17 cellular contexts compared by ENCODE assay signal in the genomic region with DNA sequence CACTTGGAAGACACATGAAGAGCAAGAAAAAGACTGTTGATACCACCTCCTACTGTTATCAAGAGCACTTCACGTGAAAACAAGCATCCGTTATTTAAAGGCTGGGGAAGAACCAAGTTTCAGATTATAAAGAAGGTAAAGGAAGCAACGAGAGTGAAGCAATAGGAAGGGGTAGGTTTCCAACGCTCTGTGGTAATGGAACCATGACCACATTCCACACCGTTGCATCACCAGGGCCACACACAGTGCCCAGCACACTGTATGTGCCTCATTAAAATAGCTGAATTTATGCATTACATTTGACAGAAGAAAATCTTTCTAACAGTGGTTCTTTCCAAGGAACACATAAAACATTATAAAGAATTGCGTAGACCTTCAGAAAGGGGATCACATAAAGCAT.
A peak's percentile ranks its signal among the peaks of the same experiment; 100 is the strongest.
DNase-seq lines count a peak whose midpoint lies in the region; ATAC-seq and TF ChIP-seq lines count a peak whose summit lies in the region.
"Had no signal": no experiment of that assay in that cellular context is flagged by ENCODE, and none has a peak within 500 bp of the region (broad histone marks: within the 10 kb centered on the region; RNA-seq: fewer than 3 reads in every experiment).

No MANE protein-coding gene starts in this region.

- TF ChIP-seq EP300 in Ishikawa (IDR thresholded peaks at IDR 0.05; ENCODE audit: borderline replicate concordance) = no peak

- peaks cover 15% of the 10 kb centered on the region for H3K9me3 Mint-ChIP-seq in neural progenitor cell

- 56 to 85% (median 70%) methylated on average over 6 of the region's 6 CpGs for WGBS in spleen, 5 donors

- H3K79me2 ChIP-seq in neural progenitor cell (ENCODE audit: low read depth) = no peaks in the 10 kb centered on the region

- no peaks in the 10 kb centered on the region for H3K27me3 Mint-ChIP-seq in neural progenitor cell (ENCODE audit: insufficient read depth, low read depth)
- H3K27me3 Mint-ChIP-seq in T-helper 17 cell = no peaks in the 10 kb centered on the region
- H3K27me3 Mint-ChIP-seq: activated naive CD4-positive, alpha-beta T cell treated with anti-CD3 and anti-CD28 coated beads, Interleukin-2, amount 10 ng/mL, durations not matched to agents 7 days and 5 days; naive B cell had no signal

- TF ChIP-seq CTCF in neural progenitor cell (IDR thresholded peaks at IDR 0.05) (no peak), spleen (IDR thresholded peaks at IDR 0.05 in 8 of 11, conservative IDR thresholded peaks at IDR 0.05 in 3 of 11) (no peak)

- no peak overlapping the region for H3K4me3 ChIP-seq in BLaER1 treated with 17β-estradiol and CSF1 and Interleukin-3, amounts not matched to agents 10 nM and 100 nM
- H3K4me3 ChIP-seq in neural progenitor cell (no peak overlapping the region), spleen (no peak overlapping the region)

- no peaks in the 10 kb centered on the region for H3K36me3 ChIP-seq in BLaER1 treated with 17β-estradiol and CSF1 and Interleukin-3, amounts not matched to agents 10 nM and 100 nM
- H3K36me3 ChIP-seq in neural progenitor cell (no peaks in the 10 kb centered on the region), spleen (no peaks in the 10 kb centered on the region)

- H4K20me1 ChIP-seq in BLaER1 treated with 17β-estradiol and CSF1 and Interleukin-3, amounts not matched to agents 10 nM and 100 nM = no peaks in the 10 kb centered on the region
- H4K20me1 ChIP-seq in neural progenitor cell (ENCODE audit: low read depth) = no peaks in the 10 kb centered on the region

- ATAC-seq in T-helper 17 cell = no peak
- ATAC-seq: left ventricle myocardium superior had no signal

- no peak overlapping the region for H2AFZ ChIP-seq in neural progenitor cell (replicated peaks)

- peak overlapping the region in 6 of 11 experiments; percentile 2 to 25 (median 20); a peak in 3 of 22 replicates for H3K4me2 ChIP-seq in BLaER1 treated with 17β-estradiol and CSF1 and Interleukin-3, amounts not matched to agents 10 nM and 100 nM
- no peak overlapping the region for H3K4me2 ChIP-seq in neural progenitor cell

- intact Hi-C loops in spleen (cut with DNase I; ENCODE audit: low total_unique reads) = no loop called here

- peaks cover 18 to 37% (median 25%) of the 10 kb centered on the region in 11 experiments for H3K9me3 ChIP-seq in BLaER1 treated with 17β-estradiol and CSF1 and Interleukin-3, amounts not matched to agents 10 nM and 100 nM (replicated peaks in 1 of 11)
- H3K9me3 ChIP-seq in neural progenitor cell (ENCODE audit: low read depth) (no peaks in the 10 kb centered on the region), spleen (peaks cover 0 to 33% (median 22%) of the 10 kb centered on the region in 8 donors), T-helper 17 cell (ENCODE audit: control insufficient read depth, low read length, poor library complexity, severe bottlenecking) (no peaks in the 10 kb centered on the region)

- no peak for TF ChIP-seq POLR2A in spleen (IDR thresholded peaks at IDR 0.05)

- no peaks in the 10 kb centered on the region for H3F3A ChIP-seq in neural progenitor cell (ENCODE audit: low read depth)

- DNase-seq in SIG-M5 treated with dmso at 0.1 percent for 504 hours (lab: John Stamatoyannopoulos, UW; ENCODE audit: unreplicated experiment) (peak; percentile 93), fibroblast of gingiva (ENCODE audit: low read depth) (peak; percentile 17), neural progenitor cell (ENCODE audit: low spot score) (no peak), spleen (no peak), T-helper 17 cell (no peak)
- DNase-seq in stimulated activated naive CD4-positive, alpha-beta T cell treated with Interleukin-2 at 50 U/mL for 16 hours (lab: John Stamatoyannopoulos, UW) = no peak
- DNase-seq: activated naive CD4-positive, alpha-beta T cell treated with anti-CD3 and anti-CD28 coated beads, Interleukin-2, amount 10 ng/mL, durations not matched to agents 7 days and 5 days; caudate nucleus; left ventricle myocardium superior; naive B cell; NCI-H1417; NCI-H526; retina; stimulated activated CD4-positive, alpha-beta T cell treated with anti-CD3 and anti-CD28 coated beads, Interleukin-2, amount 100 ng/mL, for 48 hours had no signal

- H3K4me1 Mint-ChIP-seq in neural progenitor cell (no peaks in the 10 kb centered on the region), T-helper 17 cell (no peaks in the 10 kb centered on the region)
- H3K4me1 Mint-ChIP-seq: activated naive CD4-positive, alpha-beta T cell treated with anti-CD3 and anti-CD28 coated beads, Interleukin-2, amount 10 ng/mL, durations not matched to agents 7 days and 5 days had no signal

- no peak overlapping the region for H3K4me3 Mint-ChIP-seq in neural progenitor cell
- no peak overlapping the region for H3K4me3 Mint-ChIP-seq in T-helper 17 cell
- H3K4me3 Mint-ChIP-seq: activated naive CD4-positive, alpha-beta T cell treated with anti-CD3 and anti-CD28 coated beads, Interleukin-2, amount 10 ng/mL, durations not matched to agents 7 days and 5 days; naive B cell had no signal

- TF ChIP-seq RAD21 in Ishikawa (IDR thresholded peaks at IDR 0.05; ENCODE audit: low read depth) = no peak

- H3K9ac ChIP-seq in BLaER1 treated with 17β-estradiol and CSF1 and Interleukin-3, amounts not matched to agents 10 nM and 100 nM = no peak overlapping the region
- H3K9ac ChIP-seq in neural progenitor cell = no peak overlapping the region

- H3K27ac ChIP-seq in BLaER1 treated with 17β-estradiol and CSF1 and Interleukin-3, amounts not matched to agents 10 nM and 100 nM = no peak overlapping the region
- H3K27ac ChIP-seq in neural progenitor cell (no peak overlapping the region), spleen (no peak overlapping the region)
- H3K27ac ChIP-seq: C4-2B had no signal

- H3K27ac Mint-ChIP-seq in neural progenitor cell = no peak overlapping the region
- no peak overlapping the region for H3K27ac Mint-ChIP-seq in T-helper 17 cell
- H3K27ac Mint-ChIP-seq: activated naive CD4-positive, alpha-beta T cell treated with anti-CD3 and anti-CD28 coated beads, Interleukin-2, amount 10 ng/mL, durations not matched to agents 7 days and 5 days had no signal

- H3K4me1 ChIP-seq in BLaER1 treated with 17β-estradiol and CSF1 and Interleukin-3, amounts not matched to agents 10 nM and 100 nM = peaks cover 0 to 7% (median 0%) of the 10 kb centered on the region in 10 experiments; a peak in 4 of 20 replicates
- H3K4me1 ChIP-seq in neural progenitor cell (no peaks in the 10 kb centered on the region), spleen (peaks cover 0 to 15% (median 0%) of the 10 kb centered on the region in 6 donors)

- no peaks in the 10 kb centered on the region for H3K27me3 ChIP-seq in BLaER1 treated with 17β-estradiol and CSF1 and Interleukin-3, amounts not matched to agents 10 nM and 100 nM
- H3K27me3 ChIP-seq in neural progenitor cell = no peaks in the 10 kb centered on the region
- no peaks in the 10 kb centered on the region for H3K27me3 ChIP-seq in spleen (replicated peaks in 1 of 7)

- H3K36me3 Mint-ChIP-seq in neural progenitor cell (no peaks in the 10 kb centered on the region), T-helper 17 cell (ENCODE audit: low read depth) (no peaks in the 10 kb centered on the region)
- H3K36me3 Mint-ChIP-seq: activated naive CD4-positive, alpha-beta T cell treated with anti-CD3 and anti-CD28 coated beads, Interleukin-2, amount 10 ng/mL, durations not matched to agents 7 days and 5 days had no signal

TF ChIP-seq in Ishikawa, 13 proteins besides CTCF, POLR2A, EP300 and RAD21:
- TF ChIP-seq, protein P1, sequence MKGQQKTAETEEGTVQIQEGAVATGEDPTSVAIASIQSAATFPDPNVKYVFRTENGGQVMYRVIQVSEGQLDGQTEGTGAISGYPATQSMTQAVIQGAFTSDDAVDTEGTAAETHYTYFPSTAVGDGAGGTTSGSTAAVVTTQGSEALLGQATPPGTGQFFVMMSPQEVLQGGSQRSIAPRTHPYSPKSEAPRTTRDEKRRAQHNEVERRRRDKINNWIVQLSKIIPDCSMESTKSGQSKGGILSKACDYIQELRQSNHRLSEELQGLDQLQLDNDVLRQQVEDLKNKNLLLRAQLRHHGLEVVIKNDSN (IDR thresholded peaks at IDR 0.05) = no peak
- no peak for TF ChIP-seq TAF1 (IDR thresholded peaks at IDR 0.05; ENCODE audit: low read depth)
- no peak for TF ChIP-seq EGR1 (IDR thresholded peaks at IDR 0.05)
- peak; percentile 39; the same call in 1 of the 2 replicates for TF ChIP-seq CEBPB (IDR thresholded peaks at IDR 0.05)
- TF ChIP-seq ZBTB7A (IDR thresholded peaks at IDR 0.05; ENCODE audit: low read depth) = no peak

Comparison
In these comparisons a context has a peak if more than half of its experiments do, and no peak if none do; other contexts are left out.
1. DNase-seq: peak in SIG-M5 treated with dmso at 0.1 percent for 504 hours (single experiment) and fibroblast of gingiva (single experiment); none in stimulated activated naive CD4-positive, alpha-beta T cell treated with Interleukin-2 at 50 U/mL for 16 hours (single experiment), neural progenitor cell (single experiment), spleen (single experiment) and T-helper 17 cell (0 of 3).